8 cellular contexts compared by ENCODE assay signal in the genomic region with DNA sequence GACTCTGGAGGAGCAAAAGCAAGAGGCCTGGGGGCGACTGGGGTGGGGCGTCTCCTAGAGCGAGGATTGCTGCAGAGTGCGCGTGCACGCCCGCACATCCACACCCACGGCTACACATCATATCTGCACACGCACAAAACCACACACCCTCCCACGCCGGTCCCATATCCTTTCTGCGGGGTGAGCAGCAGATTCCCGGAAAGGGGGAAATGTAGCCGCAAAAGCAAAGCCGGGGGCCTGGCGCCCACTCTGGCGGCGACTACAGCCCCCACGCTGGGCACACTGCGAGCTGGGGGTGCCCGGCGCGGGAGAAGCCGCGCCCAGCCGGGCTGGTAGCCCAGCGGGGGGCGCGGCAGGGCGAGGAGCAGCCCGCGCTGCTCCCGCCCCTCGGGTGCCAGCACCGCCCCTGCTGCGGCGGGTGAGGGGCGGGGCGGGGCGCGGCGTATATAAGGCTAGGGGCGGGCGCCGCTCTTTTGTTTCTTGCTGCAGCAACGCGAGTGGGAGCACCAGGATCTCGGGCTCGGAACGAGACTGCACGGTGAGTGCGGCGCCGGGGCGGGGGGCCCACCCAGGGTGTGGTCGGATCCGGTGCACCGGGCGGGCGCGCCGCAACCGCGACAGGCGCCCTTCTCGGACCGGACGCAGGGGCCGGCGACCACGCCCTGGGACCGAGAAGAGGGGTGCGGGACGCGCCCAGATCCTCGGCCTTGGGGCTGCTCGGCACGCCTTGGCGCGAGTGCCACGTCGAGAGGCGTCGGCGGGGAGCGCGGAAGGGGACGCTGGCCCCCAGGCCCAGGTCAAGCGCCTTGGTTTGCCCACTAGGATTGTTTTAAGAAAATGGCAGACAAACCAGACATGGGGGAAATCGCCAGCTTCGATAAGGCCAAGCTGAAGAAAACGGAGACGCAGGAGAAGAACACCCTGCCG. TPM values are rescaled to one million over a fixed set of nuclear protein-coding genes. Genes with fewer than 3 reads are reported as not detected.
DNase-seq lines count a peak whose midpoint lies in the region; ATAC-seq and TF ChIP-seq lines count a peak whose summit lies in the region.

Gene TMSB10, plus strand, starts transcription at position 476 of the 927 bp plus-strand sequence.

- peak; percentile 25 for TF ChIP-seq CTCF in GM13977 (IDR thresholded peaks at IDR 0.05; ENCODE audit: extremely low read depth, insufficient read depth, missing control alignments)

- peak; percentile 79 for ATAC-seq in HG02759 (IDR thresholded peaks at IDR 0.05; ENCODE audit: unreplicated experiment)
- peak; percentile 86 to 90 for ATAC-seq in right cardiac atrium
- ATAC-seq in aorta (ENCODE audit: low FRiP score) = peak; percentile 94

- intact Hi-C loops in T-helper 2 cell treated with Interferon-gamma antibody and Interleukin-4, amounts not matched to agents 100 ng/mL and 5 ng/mL, for 36 hours (cut with micrococcal nuclease) = loop anchor here (1.0 to 5.0 kb wide), 7 partner anchors 11 to 123 kb away; no protein-coding TSS in a partner anchor
- intact Hi-C loops in right cardiac atrium (cut with DNase I) = no loop called here
- intact Hi-C loops in aorta (cut with DNase I) = no loop called here

- H3K4me1 ChIP-seq in right cardiac atrium (ENCODE audit: control insufficient read depth, insufficient read depth, low read length) (no peaks in the 10 kb centered on the region), rectal smooth muscle tissue (ENCODE audit: control insufficient read depth, insufficient read depth, low read length) (peaks cover 5% of the 10 kb centered on the region), aorta (ENCODE audit: control insufficient read depth in 1 of 2, insufficient read depth in 2 of 2, low read length in 2 of 2) (no peaks in the 10 kb centered on the region)

- H3K9me3 ChIP-seq in right cardiac atrium (ENCODE audit: control insufficient read depth, low read length) (no peaks in the 10 kb centered on the region), aorta (ENCODE audit: control insufficient read depth, low read length) (no peaks in the 10 kb centered on the region)

- H3K4me3 ChIP-seq in right cardiac atrium (ENCODE audit: low read length) (peak within 1 kb of the TSS; percentile 74), rectal smooth muscle tissue (ENCODE audit: low read length) (peak within 1 kb of the TSS; percentile 95), aorta (ENCODE audit: low read length in 2 of 2) (peak within 1 kb of the TSS; percentile 58 to 92)

- H3K36me3 ChIP-seq in rectal smooth muscle tissue (ENCODE audit: control insufficient read depth, insufficient read depth, low read length) (peaks cover 2% of the 10 kb centered on the region), aorta (ENCODE audit: control insufficient read depth in 1 of 2, insufficient read depth in 2 of 2, low read length in 1 of 2) (no peaks in the 10 kb centered on the region)

- under 1% methylated on average over 94 of the region's 94 CpGs for WGBS in right cardiac atrium
- WGBS in aorta, 2 donors = 0 to 1% methylated on average over 76 to 94 of the region's 94 CpGs

- DNase-seq in GM13977 (ENCODE audit: low spot score) (peak; percentile 94), NCI-H146 (lab: John Stamatoyannopoulos, UW) (peak; percentile 84), right cardiac atrium (peak; percentile 92 to 96 (median 95)), aorta (peak; percentile 91 to 96)

- in situ Hi-C loops in GM13977 (cut with MboI; ENCODE audit: low pct_unique_long_range_greater_than_20kb, low sequenced_read_pairs, unreplicated experiment) = loop anchor here (25.0 kb wide), 1 partner anchor 382 kb away; no protein-coding TSS in a partner anchor

- H3K27ac ChIP-seq in angular gyrus (ENCODE audit: low read depth, low read length) = peak within 1 kb of the TSS; percentile 87
- H3K27ac ChIP-seq in right cardiac atrium (ENCODE audit: low read length) = peak within 1 kb of the TSS; percentile 99
- H3K27ac ChIP-seq in rectal smooth muscle tissue (ENCODE audit: low read depth, low read length) = peak within 1 kb of the TSS; percentile 94
- H3K27ac ChIP-seq in aorta (ENCODE audit: low read depth in 1 of 2, low read length in 2 of 2) = peak within 1 kb of the TSS in 1 of 2 donors; percentile 72

- no peaks in the 10 kb centered on the region for H3K27me3 ChIP-seq in right cardiac atrium (ENCODE audit: control insufficient read depth, insufficient read depth)
- no peaks in the 10 kb centered on the region for H3K27me3 ChIP-seq in rectal smooth muscle tissue (ENCODE audit: control insufficient read depth, insufficient read depth, low read length)
- H3K27me3 ChIP-seq in aorta (ENCODE audit: control insufficient read depth in 1 of 2, insufficient read depth in 2 of 2, low read length in 1 of 2) = peaks cover 0 to 1% of the 10 kb centered on the region in 2 donors

- H3K9ac ChIP-seq in rectal smooth muscle tissue (ENCODE audit: low read length) = peak within 1 kb of the TSS; percentile 96

RNA-seq across cellular contexts. Expression of gene TMSB10, which starts in this region (rescaled TPM):
- 5,849 and 5,911 TPM in 2 replicates for total RNA-seq in T-helper 2 cell treated with Interferon-gamma antibody and Interleukin-4, amounts not matched to agents 100 ng/mL and 5 ng/mL, for 36 hours
- total RNA-seq in right cardiac atrium (100 to 1,000 TPM; 341 to 630 (median 483) TPM), aorta (1,000 to 10,000 TPM in 1 of 2 donors, 100 to 1,000 TPM in 1; 876 to 1,016 TPM)
- polyA plus RNA-seq in right cardiac atrium (805 TPM), aorta (1,000 to 10,000 TPM; 1,527 to 2,217 TPM)
